In genomic region chr5:11398728-11399127, GRCh38 we compare ENCODE assay signal across 27 cellular contexts.
"Had no signal": no experiment of that assay in that cellular context is flagged by ENCODE, and none has a peak within 500 bp of the region (broad histone marks: within the 10 kb centered on the region; RNA-seq: fewer than 3 reads in every experiment).

No MANE protein-coding gene starts in this region.

- H3K27me3 ChIP-seq: brain microvascular endothelial cell, esophagus squamous epithelium had no signal

- H3K4me3 Mint-ChIP-seq: activated CD4-positive, alpha-beta T cell treated with anti-CD3 and anti-CD28 coated beads for 36 hours; activated CD4-positive, alpha-beta T cell treated with anti-CD3 and anti-CD28 coated beads, Interleukin-2, amount 10 ng/mL, durations not matched to agents 24 days and 14 days; activated CD8-positive, alpha-beta T cell treated with anti-CD3 and anti-CD28 coated beads for 36 hours; activated naive CD8-positive, alpha-beta T cell; activated T-cell treated with anti-CD3 and anti-CD28 coated beads, Interleukin-2, amount 50 U/mL, for 4 hours; activated T-helper 17 cell treated with anti-CD3 and anti-CD28 coated beads, Interleukin-2, amount 50 U/mL, for 72 hours had no signal

- FAIRE-seq: astrocyte, bronchial epithelial cell, colon, endometrium, endothelial cell of umbilical vein, frontal cortex had no signal

- H3K4me3 ChIP-seq: esophagus squamous epithelium had no signal

- H3K4me1 Mint-ChIP-seq: activated CD4-positive, alpha-beta T cell treated with anti-CD3 and anti-CD28 coated beads for 36 hours; activated CD4-positive, alpha-beta T cell treated with anti-CD3 and anti-CD28 coated beads, Interleukin-2, amount 10 ng/mL, durations not matched to agents 24 days and 14 days; activated T-helper 17 cell treated with anti-CD3 and anti-CD28 coated beads, Interleukin-2, amount 50 U/mL, for 72 hours had no signal

- H3K27ac Mint-ChIP-seq: activated CD4-positive, alpha-beta T cell treated with anti-CD3 and anti-CD28 coated beads for 36 hours; activated CD4-positive, alpha-beta T cell treated with anti-CD3 and anti-CD28 coated beads, Interleukin-2, amount 10 ng/mL, durations not matched to agents 24 days and 14 days; activated CD8-positive, alpha-beta T cell treated with anti-CD3 and anti-CD28 coated beads for 36 hours; activated naive CD8-positive, alpha-beta T cell; activated T-helper 17 cell treated with anti-CD3 and anti-CD28 coated beads, Interleukin-2, amount 50 U/mL, for 72 hours had no signal

- H3K36me3 ChIP-seq: brain microvascular endothelial cell, esophagus squamous epithelium had no signal

- H3K9me3 Mint-ChIP-seq: activated CD4-positive, alpha-beta T cell treated with anti-CD3 and anti-CD28 coated beads, Interleukin-2, amount 10 ng/mL, durations not matched to agents 24 days and 14 days; activated CD8-positive, alpha-beta T cell treated with anti-CD3 and anti-CD28 coated beads for 36 hours; activated T-cell treated with anti-CD3 and anti-CD28 coated beads, Interleukin-2, amount 50 U/mL, for 4 hours; activated T-helper 17 cell treated with anti-CD3 and anti-CD28 coated beads, Interleukin-2, amount 50 U/mL, for 72 hours had no signal

- H3K27ac ChIP-seq: brain microvascular endothelial cell, epithelial cell of prostate, esophagus squamous epithelium had no signal

- H3K36me3 Mint-ChIP-seq: activated naive CD8-positive, alpha-beta T cell had no signal

- H3K27me3 Mint-ChIP-seq: activated CD4-positive, alpha-beta T cell treated with anti-CD3 and anti-CD28 coated beads, Interleukin-2, amount 10 ng/mL, durations not matched to agents 24 days and 14 days had no signal

- H3K4me1 ChIP-seq: esophagus squamous epithelium had no signal

- ATAC-seq: activated CD4-positive, alpha-beta T cell treated with anti-CD3 and anti-CD28 coated beads for 36 hours; activated CD8-positive, alpha-beta T cell treated with anti-CD3 and anti-CD28 coated beads for 36 hours; activated T-cell treated with anti-CD3 and anti-CD28 coated beads, Interleukin-2, amount 50 U/mL, for 4 hours; activated T-helper 17 cell treated with anti-CD3 and anti-CD28 coated beads, Interleukin-2, amount 50 U/mL, for 72 hours had no signal

- DNase-seq: activated CD4-positive, alpha-beta T cell treated with anti-CD3 and anti-CD28 coated beads for 36 hours; activated CD4-positive, alpha-beta T cell treated with anti-CD3 and anti-CD28 coated beads, Interleukin-2, amount 10 ng/mL, durations not matched to agents 24 days and 14 days; activated CD4-positive, CD25-positive, alpha-beta regulatory T cell; activated CD4-positive, CD25-positive, alpha-beta regulatory T cell treated with anti-CD3 and anti-CD28 coated beads, Interleukin-2, amount 50 U/mL, for 72 hours; activated CD8-positive, alpha-beta memory T cell treated with anti-CD3 and anti-CD28 coated beads for 24 hours; activated CD8-positive, alpha-beta T cell treated with anti-CD3 and anti-CD28 coated beads for 36 hours; activated effector memory CD4-positive, alpha-beta T cell treated with Interleukin-2 at 50 U/mL for 16 hours; activated gamma-delta T cell treated with Interleukin-2 at 50 U/mL for 16 hours; activated naive CD4-positive, alpha-beta T cell treated with anti-CD3 and anti-CD28 coated beads, Interleukin-2, amount 50 U/mL, for 16 hours; activated naive CD4-positive, alpha-beta T cell treated with Interleukin-2 at 50 U/mL for 16 hours; activated T-cell treated with anti-CD3 and anti-CD28 coated beads, Interleukin-2, amount 50 U/mL, for 4 hours; amniotic stem cell; anterior cingulate cortex; brain microvascular endothelial cell; caudate nucleus; effector CD8-positive, alpha-beta T cell; esophagus squamous epithelium; T-helper 2 cell had no signal

- H3K9me3 ChIP-seq: esophagus squamous epithelium had no signal
